8 cellular contexts compared by ENCODE assay signal in genomic region chr22:11829426-11829825, GRCh38.
DNase-seq lines count a peak whose midpoint lies in the region; ATAC-seq, FAIRE-seq and TF ChIP-seq lines count a peak whose summit lies in the region.
"Not testable (repeated sequence)": the region's sequence is repeated elsewhere in the genome, so short reads cannot be mapped to it uniquely, and the experiment has no call there.

No MANE protein-coding gene starts in this region.

- not testable (repeated sequence) for H3K4me3 Mint-ChIP-seq in progenitor cell of endocrine pancreas (ENCODE audit: low read depth)

- H3K79me2 ChIP-seq in DND-41 (ENCODE audit: insufficient read depth, low read length); endothelial cell of umbilical vein (ENCODE audit: control insufficient read depth, insufficient read depth, low read length): not testable (repeated sequence)

- intact Hi-C loops in endothelial cell of umbilical vein (cut with micrococcal nuclease); transverse colon (cut with DNase I; ENCODE audit: low total_unique reads): not testable (repeated sequence)

- not testable (repeated sequence) for H3K36me3 ChIP-seq in DND-41 (ENCODE audit: insufficient read depth, low read length); endothelial cell of umbilical vein (ENCODE audit: control insufficient read depth in 2 of 2, extremely low read depth in 1 of 2, insufficient read depth in 2 of 2, low read length in 2 of 2); transverse colon

- not testable (repeated sequence) for TF ChIP-seq EP300 in transverse colon (IDR thresholded peaks at IDR 0.05; ENCODE audit: low read depth)

- TF ChIP-seq CTCF in DND-41 (IDR thresholded peaks at IDR 0.05; ENCODE audit: borderline replicate concordance, extremely low read depth, low read length, poor library complexity, severe bottlenecking); endothelial cell of umbilical vein (IDR thresholded peaks at IDR 0.05; ENCODE audit: extremely low read depth in 1 of 2, insufficient read depth in 1 of 2, low read depth in 1 of 2, low read length in 2 of 2); progenitor cell of endocrine pancreas (IDR thresholded peaks at IDR 0.05; ENCODE audit: unreplicated experiment); transverse colon (IDR thresholded peaks at IDR 0.05): not testable (repeated sequence)

- H3K9me1 ChIP-seq in endothelial cell of umbilical vein (replicated peaks; ENCODE audit: control insufficient read depth, extremely low read depth, insufficient read depth, low read length), result not testable (repeated sequence)

- ATAC-seq in DND-41 (ENCODE audit: insufficient read depth, low read depth), result not testable (repeated sequence)

- TF ChIP-seq POLR2A in endothelial cell of umbilical vein (IDR thresholded peaks at IDR 0.05; ENCODE audit: low read depth, low read length); transverse colon (IDR thresholded peaks at IDR 0.05): not testable (repeated sequence)

- not testable (repeated sequence) for H3K4me1 Mint-ChIP-seq in progenitor cell of endocrine pancreas (ENCODE audit: low read depth)

- H4K20me1 ChIP-seq in DND-41 (ENCODE audit: insufficient read depth, low read length); endothelial cell of umbilical vein (replicated peaks; ENCODE audit: control insufficient read depth, extremely low read depth, insufficient read depth, low read length): not testable (repeated sequence)

- H2AFZ ChIP-seq in DND-41 (ENCODE audit: low read depth, low read length); endothelial cell of umbilical vein (ENCODE audit: low read depth, low read length): not testable (repeated sequence)

- H3K27me3 ChIP-seq in DND-41 (ENCODE audit: insufficient read depth, low read length, poor library complexity); endothelial cell of umbilical vein (ENCODE audit: control insufficient read depth in 2 of 2, insufficient read depth in 2 of 2, low read length in 2 of 2); transverse colon: not testable (repeated sequence)

- not testable (repeated sequence) for H3K27ac ChIP-seq in DND-41 (ENCODE audit: low read length); endothelial cell of umbilical vein (ENCODE audit: insufficient read depth, low read depth, low read length); transverse colon

- not testable (repeated sequence) for H3K4me1 ChIP-seq in DND-41 (ENCODE audit: insufficient read depth, low read length); endothelial cell of umbilical vein (ENCODE audit: control insufficient read depth, extremely low read depth, insufficient read depth, low read length); transverse colon

- POLR2A ChIA-PET in endothelial cell of umbilical vein (lab: Charles Lee), result not testable (repeated sequence)

- not testable (repeated sequence) for BruUV-seq in endothelial cell of umbilical vein (replicated peaks; lab: Mats Ljungman, UMichigan)

- dilution Hi-C loops in endothelial cell of umbilical vein (cut with MboI; ENCODE audit: extremely low pct_ligation_motif_present, low sequenced_read_pairs), result not testable (repeated sequence)

- CTCF ChIA-PET in endothelial cell of umbilical vein (lab: Charles Lee), result not testable (repeated sequence)

- H3K9me3 ChIP-seq in DND-41 (ENCODE audit: insufficient read depth, low read length, severe bottlenecking); endothelial cell of umbilical vein (replicated peaks; ENCODE audit: control insufficient read depth, insufficient read depth, low read length); transverse colon: not testable (repeated sequence)

- FAIRE-seq in endothelial cell of umbilical vein (lab: Jason Lieb, UNC), result not testable (repeated sequence)

- DNase-seq in DND-41 (peak; percentile 4), SK-N-DZ (ENCODE audit: low spot score) (peak; percentile 22), endothelial cell of umbilical vein (ENCODE audit: low read depth, low spot score) (peak; percentile 0), iris pigment epithelial cell (ENCODE audit: low read depth) (peak; percentile 0), mesenteric fat pad (ENCODE audit: low spot score) (peak; percentile 90), progenitor cell of endocrine pancreas (ENCODE audit: low spot score, unreplicated experiment) (peak; percentile 12), transverse colon (peak; percentile 6)
- DNase-seq in activated gamma-delta T cell treated with anti-CD3 and anti-CD28 coated beads, Interleukin-2, amount 50 U/mL, for 16 hours (ENCODE audit: low read depth), result peak; percentile 1

- in situ Hi-C loops in transverse colon (cut with MboI; ENCODE audit: low pct_ligation_motif_present in 1 of 4, low pct_unique_long_range_greater_than_20kb in 1 of 4, low sequenced_read_pairs in 3 of 4), result not testable (repeated sequence)

- H3K9ac ChIP-seq in DND-41 (ENCODE audit: low read depth, low read length); endothelial cell of umbilical vein (replicated peaks; ENCODE audit: extremely low read depth, insufficient read depth, low read length): not testable (repeated sequence)

- H3K4me3 ChIP-seq in DND-41 (ENCODE audit: low read depth in 1 of 2, low read length in 2 of 2); endothelial cell of umbilical vein (replicated peaks in 1 of 3; ENCODE audit: insufficient read depth in 1 of 3, low read depth in 1 of 3, low read length in 3 of 3); transverse colon: not testable (repeated sequence)

- H3K27ac Mint-ChIP-seq in progenitor cell of endocrine pancreas, result not testable (repeated sequence)

- not testable (repeated sequence) for H3K27me3 Mint-ChIP-seq in progenitor cell of endocrine pancreas

- H3K9me3 Mint-ChIP-seq in progenitor cell of endocrine pancreas (ENCODE audit: low read depth), result not testable (repeated sequence)

- WGBS in transverse colon (ENCODE audit: low coverage in 1 of 2), 2 donors, result 84% methylated on average over 9 of the region's 21 CpGs; no CpG with 5 or more reads in 1 of the 2 donors

- not testable (repeated sequence) for H3K36me3 Mint-ChIP-seq in progenitor cell of endocrine pancreas (ENCODE audit: insufficient read depth)

- H3K4me2 ChIP-seq in DND-41 (ENCODE audit: insufficient read depth, low read length); endothelial cell of umbilical vein (ENCODE audit: insufficient read depth, low read length): not testable (repeated sequence)

Comparison
In these comparisons a context has a peak if more than half of its experiments do, and no peak if none do; other contexts are left out.
1. DNase-seq: peak in every context shown above with its lines; median percentile 90 in mesenteric fat pad; 22 in SK-N-DZ; 12 in progenitor cell of endocrine pancreas; 6 in transverse colon; 4 in DND-41; 1 in activated gamma-delta T cell treated with anti-CD3 and anti-CD28 coated beads, Interleukin-2, amount 50 U/mL, for 16 hours; 0 in endothelial cell of umbilical vein; 0 in iris pigment epithelial cell.